ENCODE assay signal across 3 cellular contexts in the genomic region with DNA sequence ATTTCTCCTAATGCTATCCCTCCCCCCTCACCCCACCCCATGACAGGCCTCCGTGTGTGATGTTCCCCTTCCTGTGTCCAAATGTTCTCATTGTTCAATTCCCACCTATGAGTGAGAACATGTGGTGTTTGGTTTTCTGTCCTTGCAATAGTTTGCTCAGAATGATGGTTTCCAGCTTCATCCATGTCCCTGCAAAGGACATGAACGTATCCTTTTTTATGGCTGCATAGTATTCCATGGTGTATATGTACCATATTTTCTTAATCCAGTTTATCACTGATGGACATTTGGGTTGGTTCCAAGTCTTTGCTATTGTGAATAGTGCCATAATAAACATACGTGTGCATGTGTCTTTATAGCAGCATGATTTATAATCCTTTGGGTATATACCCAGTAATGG. TPM values are rescaled to one million over a fixed set of nuclear protein-coding genes. Genes with fewer than 3 reads are reported as not detected.
"Had no signal": no experiment of that assay in that cellular context is flagged by ENCODE, and none has a peak within 500 bp of the region (broad histone marks: within the 10 kb centered on the region; RNA-seq: fewer than 3 reads in every experiment).

No MANE protein-coding gene starts in this region.

RNA-seq across cellular contexts. Expression of a gene that starts 39.2 kb away (rescaled TPM):
- total RNA-seq: HepG2, HT-29, IMR-90 had no signal
- polyA plus RNA-seq: HepG2, IMR-90 had no signal
